Comparison of ENCODE assay signal across 5 cellular contexts in the genomic region with DNA sequence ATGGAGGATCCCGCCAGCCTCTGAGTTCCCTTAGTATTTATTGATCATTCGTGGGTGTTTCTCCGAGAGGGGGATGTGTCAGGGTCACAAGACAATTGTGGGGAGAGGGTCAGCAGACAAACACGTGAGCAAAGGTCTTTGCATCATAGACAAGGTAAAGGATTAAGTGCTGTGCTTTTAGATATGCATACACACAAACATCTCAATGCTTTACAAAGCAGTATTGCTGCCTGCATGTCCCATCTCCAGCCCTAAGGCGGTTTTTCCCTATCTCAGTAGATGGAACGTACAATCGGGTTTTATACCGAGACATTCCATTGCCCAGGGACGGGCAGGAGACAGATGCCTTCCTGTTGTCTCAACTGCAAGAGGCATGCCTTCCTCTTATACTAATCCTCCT. TPM values are rescaled to one million over a fixed set of nuclear protein-coding genes. Genes with fewer than 3 reads are reported as not detected.
"Had no signal": no experiment of that assay in that cellular context is flagged by ENCODE, and none has a peak within 500 bp of the region (broad histone marks: within the 10 kb centered on the region; RNA-seq: fewer than 3 reads in every experiment).

No MANE protein-coding gene starts in this region.

RNA-seq across cellular contexts. Expression of a gene that starts 59.1 kb away (rescaled TPM):
- total RNA-seq: activated CD4-positive, alpha-beta T cell treated with anti-CD3 and anti-CD28 coated beads for 36 hours; activated CD4-positive, alpha-beta T cell treated with anti-CD3 and anti-CD28 coated beads, Interleukin-2, amount 10 ng/mL, durations not matched to agents 24 days and 14 days; activated CD8-positive, alpha-beta memory T cell treated with anti-CD3 and anti-CD28 coated beads for 36 hours; activated CD8-positive, alpha-beta T cell treated with anti-CD3 and anti-CD28 coated beads for 36 hours; activated CD8-positive, alpha-beta T cell treated with anti-CD3 and anti-CD28 coated beads, Interleukin-2, amount 10 ng/mL, durations not matched to agents 7 days and 5 days had no signal
